9 cellular contexts compared by ENCODE assay signal in genomic region chr12:85280138-85280983, GRCh38. TPM values are rescaled to one million over a fixed set of nuclear protein-coding genes. Genes with fewer than 3 reads are reported as not detected.
A peak's percentile ranks its signal among the peaks of the same experiment; 100 is the strongest.
DNase-seq lines count a peak whose midpoint lies in the region; ATAC-seq and TF ChIP-seq lines count a peak whose summit lies in the region.
"Had no signal": no experiment of that assay in that cellular context is flagged by ENCODE, and none has a peak within 500 bp of the region (broad histone marks: within the 10 kb centered on the region; RNA-seq: fewer than 3 reads in every experiment).

ALX1 (plus strand) TSS chr12:85280220; CDS start chr12:85280262, 42 bp downstream.

- H3K9me3 ChIP-seq in cardiac muscle cell (ENCODE audit: low read depth) = no peaks in the 10 kb centered on the region
- H3K9me3 ChIP-seq in stomach smooth muscle (ENCODE audit: control insufficient read depth in 2 of 2, low read length in 2 of 2) = peaks cover 3 to 4% of the 10 kb centered on the region in 2 donors

- H3K27me3 Mint-ChIP-seq in immature natural killer cell (ENCODE audit: low read depth in 3 of 3) = peaks cover 10 to 22% (median 16%) of the 10 kb centered on the region in 3 donors

- TF ChIP-seq CTCF in cardiac muscle cell (IDR thresholded peaks at IDR 0.05; ENCODE audit: low read depth, low read length) (no peak), astrocyte of the cerebellum (IDR thresholded peaks at IDR 0.05; ENCODE audit: low read depth, low read length, missing control alignments) (no peak)

- H3K4me1 ChIP-seq in cardiac muscle cell (ENCODE audit: low read depth) = no peaks in the 10 kb centered on the region
- peaks cover 14% of the 10 kb centered on the region for H3K4me1 ChIP-seq in stomach smooth muscle (ENCODE audit: control insufficient read depth, insufficient read depth, low read length)

- peaks cover 0 to 6% of the 10 kb centered on the region in 2 donors for H3K4me1 Mint-ChIP-seq in immature natural killer cell

- peaks cover 3 to 36% (median 8%) of the 10 kb centered on the region in 6 donors for H3K9me3 Mint-ChIP-seq in immature natural killer cell

- in situ Hi-C loops in astrocyte of the cerebellum (cut with HindIII; ENCODE audit: low sequenced_read_pairs) = no loop called here

- no peak within 1 kb of the TSS for H3K9ac ChIP-seq in stomach smooth muscle (ENCODE audit: low read length in 2 of 2)

- H3K27me3 ChIP-seq in cardiac muscle cell = peaks cover 48% of the 10 kb centered on the region
- peaks cover 62 to 77% of the 10 kb centered on the region in 2 donors for H3K27me3 ChIP-seq in stomach smooth muscle (ENCODE audit: control insufficient read depth in 1 of 2, insufficient read depth in 2 of 2, low read length in 2 of 2)

- ATAC-seq in HG02610 (IDR thresholded peaks at IDR 0.05; ENCODE audit: unreplicated experiment) (no peak), GM21619 (IDR thresholded peaks at IDR 0.05; ENCODE audit: unreplicated experiment) (no peak)

- peak within 1 kb of the TSS in 4 of 5 donors; percentile 21 to 60 (median 44) for H3K4me3 Mint-ChIP-seq in immature natural killer cell

- H3K36me3 ChIP-seq in cardiac muscle cell = no peaks in the 10 kb centered on the region
- no peaks in the 10 kb centered on the region for H3K36me3 ChIP-seq in stomach smooth muscle (ENCODE audit: control insufficient read depth in 2 of 2, insufficient read depth in 2 of 2, low read length in 2 of 2)

- H3K27ac Mint-ChIP-seq in immature natural killer cell = no peak within 1 kb of the TSS

- H3K36me3 Mint-ChIP-seq in immature natural killer cell = peaks cover 0 to 3% (median 0%) of the 10 kb centered on the region in 3 donors

- DNase-seq in cardiac muscle cell (ENCODE audit: low read depth in 1 of 2, low spot score in 1 of 2) = peak; percentile 17 to 80
- DNase-seq in cardiac septum (ENCODE audit: low spot score) = no peak
- DNase-seq in NCI-H1092 (lab: John Stamatoyannopoulos, UW) = peak; percentile 13
- DNase-seq in astrocyte of the cerebellum (ENCODE audit: low read depth) = no peak
- no peak for DNase-seq in immature natural killer cell

- intact Hi-C loops in cardiac septum (cut with DNase I) = no loop called here

- H3K27ac ChIP-seq in cardiac muscle cell = peak within 1 kb of the TSS; percentile 87
- H3K27ac ChIP-seq in stomach smooth muscle (ENCODE audit: low read length) = no peak within 1 kb of the TSS

- H3K4me3 ChIP-seq in cardiac muscle cell = peak within 1 kb of the TSS; percentile 73
- peak within 1 kb of the TSS; percentile 50 for H3K4me3 ChIP-seq in astrocyte of the cerebellum (ENCODE audit: low read depth, low read length)
- H3K4me3 ChIP-seq in stomach smooth muscle (ENCODE audit: low read length in 2 of 2) = peak within 1 kb of the TSS; percentile 45 to 71

RNA-seq across cellular contexts. Expression of gene ALX1, which starts in this region (rescaled TPM):
- 5.2 and 7.2 TPM in 2 replicates for total RNA-seq in cardiac muscle cell
- polyA plus RNA-seq in cardiac muscle cell = 5.9 and 9.7 TPM in 2 replicates
- total RNA-seq in cardiac septum = not detected
- polyA plus RNA-seq in immature natural killer cell = not detected
- total RNA-seq: dermis microvascular lymphatic vessel endothelial cell had no signal

Comparison
In these comparisons a context has a peak if more than half of its experiments do, and no peak if none do; other contexts are left out.
1. DNase-seq: peak in cardiac muscle cell (2 of 2) and NCI-H1092 (single experiment); none in cardiac septum (single experiment), astrocyte of the cerebellum (single experiment) and immature natural killer cell (0 of 3).
2. Peak in every context shown above with its lines, with median percentiles within 50 percentile points of each other: H3K4me3 ChIP-seq.